ENCODE assay signal across 1 cellular context in genomic region chr3:185584681-185585080, GRCh38.
TF ChIP-seq lines count a peak whose summit lies in the region.

No MANE protein-coding gene starts in this region.

TF ChIP-seq in H1, 55 proteins besides CTCF, POLR2A, EP300 and RAD21:
- TF ChIP-seq SAP30 (IDR thresholded peaks at IDR 0.05; ENCODE audit: insufficient read depth, insufficient replicate concordance, low read length), result no peak
- TF ChIP-seq RBBP5 (IDR thresholded peaks at IDR 0.05; ENCODE audit: borderline replicate concordance, low read depth, low read length), result no peak
- no peak for TF ChIP-seq SP2 (IDR thresholded peaks at IDR 0.05; ENCODE audit: low read length)
- no peak for TF ChIP-seq KDM4A (IDR thresholded peaks at IDR 0.05; ENCODE audit: low read depth, low read length, severe bottlenecking)
- no peak for TF ChIP-seq RNF2 (IDR thresholded peaks at IDR 0.05; ENCODE audit: borderline replicate concordance, low read depth, low read length, missing control alignments, poor library complexity, severe bottlenecking)
- TF ChIP-seq EZH2 (IDR thresholded peaks at IDR 0.05; ENCODE audit: low read depth, low read length, severe bottlenecking), result no peak
- TF ChIP-seq GTF2F1 (IDR thresholded peaks at IDR 0.05; ENCODE audit: borderline replicate concordance, low read depth, low read length), result no peak
- TF ChIP-seq BRCA1 (IDR thresholded peaks at IDR 0.05; ENCODE audit: low read depth, low read length), result no peak
- TF ChIP-seq PHF8 (conservative IDR thresholded peaks at IDR 0.05; ENCODE audit: low read depth, low read length), result no peak
- no peak for TF ChIP-seq USF2 (IDR thresholded peaks at IDR 0.05; ENCODE audit: low read length)
- no peak for TF ChIP-seq HDAC6 (IDR thresholded peaks at IDR 0.05; ENCODE audit: low read depth, low read length)
